ENCODE assay signal across 19 cellular contexts in the genomic region with DNA sequence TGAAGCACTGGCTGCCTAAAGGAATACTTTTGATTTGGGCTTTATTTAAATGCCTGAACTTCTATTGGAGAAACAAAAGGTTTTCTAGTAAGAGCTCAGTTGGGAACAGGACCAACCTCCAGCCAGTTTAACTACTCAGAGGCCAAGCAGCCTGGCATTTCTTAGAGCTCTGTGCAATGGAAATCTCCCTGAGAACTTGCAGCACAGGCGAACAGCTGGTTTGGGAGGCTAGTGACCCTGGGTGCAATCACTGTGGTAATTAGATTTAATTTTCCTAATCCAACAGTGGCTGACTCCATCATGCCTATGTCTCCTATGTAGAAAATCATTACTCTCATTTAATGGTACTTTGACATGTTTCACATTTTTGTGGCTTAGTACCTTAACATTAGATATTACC. TPM values are rescaled to one million over a fixed set of nuclear protein-coding genes. Genes with fewer than 3 reads are reported as not detected.
"Had no signal": no experiment of that assay in that cellular context is flagged by ENCODE, and none has a peak within 500 bp of the region (broad histone marks: within the 10 kb centered on the region; RNA-seq: fewer than 3 reads in every experiment).

No MANE protein-coding gene starts in this region.

- H3K4me3 ChIP-seq: pancreas had no signal

- DNase-seq: activated CD4-positive, CD25-positive, alpha-beta regulatory T cell treated with anti-CD3 and anti-CD28 coated beads, Interleukin-2, amount 50 U/mL, for 72 hours; activated naive CD4-positive, alpha-beta T cell; activated naive CD8-positive, alpha-beta T cell treated with anti-CD3 and anti-CD28 coated beads, Interleukin-2, amount 10 ng/mL, durations not matched to agents 7 days and 5 days; activated T-cell treated with anti-CD3 and anti-CD28 coated beads for 4 hours; cerebellar nuclear complex; endodermal cell; erythroblast; hypothalamus; mesendoderm; pancreas; stimulated activated CD4-positive, alpha-beta T cell treated with anti-CD3 and anti-CD28 coated beads, Interleukin-4, amount 100 ng/mL, for 4 hours; stimulated activated CD8-positive, alpha-beta memory T cell treated with anti-CD3 and anti-CD28 coated beads, Interleukin-4, amount 100 ng/mL, for 48 hours; stimulated activated naive CD4-positive, alpha-beta T cell treated with Interleukin-2 at 50 U/mL for 16 hours; trophoblast cell had no signal

- FAIRE-seq: pancreas, small intestine had no signal

- H3K9me3 ChIP-seq: breast epithelium, pancreas had no signal

- H3K9me3 Mint-ChIP-seq: activated naive CD8-positive, alpha-beta T cell treated with anti-CD3 and anti-CD28 coated beads, Interleukin-2, amount 10 ng/mL, durations not matched to agents 7 days and 5 days; dendritic cell treated with granulocyte-macrophage colony-stimulating factor and Interleukin-4, amounts not matched to agents 40 ng/mL and 50 ng/mL, for 4 days; endodermal cell had no signal

- H3K27ac ChIP-seq: breast epithelium, pancreas had no signal

- H3K27ac Mint-ChIP-seq: activated naive CD8-positive, alpha-beta T cell treated with anti-CD3 and anti-CD28 coated beads, Interleukin-2, amount 10 ng/mL, durations not matched to agents 7 days and 5 days; dendritic cell treated with granulocyte-macrophage colony-stimulating factor and Interleukin-4, amounts not matched to agents 40 ng/mL and 50 ng/mL, for 4 days; endodermal cell; natural killer cell treated with Interleukin-12 subunit alpha and Interleukin-12 subunit beta and Interleukin-15 and Interleukin-18, amount 100 ng/mL, for 72 hours had no signal

- H3K36me3 ChIP-seq: breast epithelium, pancreas had no signal

- ATAC-seq: natural killer cell treated with Interleukin-12 subunit alpha and Interleukin-12 subunit beta and Interleukin-15 and Interleukin-18, amount 100 ng/mL, for 72 hours; pancreas; right cardiac atrium had no signal

- H3K4me3 Mint-ChIP-seq: activated naive CD8-positive, alpha-beta T cell treated with anti-CD3 and anti-CD28 coated beads, Interleukin-2, amount 10 ng/mL, durations not matched to agents 7 days and 5 days; dendritic cell treated with granulocyte-macrophage colony-stimulating factor and Interleukin-4, amounts not matched to agents 40 ng/mL and 50 ng/mL, for 4 days; natural killer cell treated with Interleukin-12 subunit alpha and Interleukin-12 subunit beta and Interleukin-15 and Interleukin-18, amount 100 ng/mL, for 72 hours had no signal

- H3K4me1 ChIP-seq: breast epithelium had no signal

- H3K36me3 Mint-ChIP-seq: activated naive CD8-positive, alpha-beta T cell treated with anti-CD3 and anti-CD28 coated beads, Interleukin-2, amount 10 ng/mL, durations not matched to agents 7 days and 5 days had no signal

RNA-seq across cellular contexts. Expression of gene CDH6, which starts 1.0 kb away (rescaled TPM):
- total RNA-seq: activated naive CD8-positive, alpha-beta T cell treated with anti-CD3 and anti-CD28 coated beads, Interleukin-2, amount 10 ng/mL, durations not matched to agents 7 days and 5 days; natural killer cell treated with Interleukin-12 subunit alpha and Interleukin-12 subunit beta and Interleukin-15 and Interleukin-18, amount 100 ng/mL, for 72 hours had no signal
